Comparison of ENCODE assay signal across 9 cellular contexts in the genomic region with DNA sequence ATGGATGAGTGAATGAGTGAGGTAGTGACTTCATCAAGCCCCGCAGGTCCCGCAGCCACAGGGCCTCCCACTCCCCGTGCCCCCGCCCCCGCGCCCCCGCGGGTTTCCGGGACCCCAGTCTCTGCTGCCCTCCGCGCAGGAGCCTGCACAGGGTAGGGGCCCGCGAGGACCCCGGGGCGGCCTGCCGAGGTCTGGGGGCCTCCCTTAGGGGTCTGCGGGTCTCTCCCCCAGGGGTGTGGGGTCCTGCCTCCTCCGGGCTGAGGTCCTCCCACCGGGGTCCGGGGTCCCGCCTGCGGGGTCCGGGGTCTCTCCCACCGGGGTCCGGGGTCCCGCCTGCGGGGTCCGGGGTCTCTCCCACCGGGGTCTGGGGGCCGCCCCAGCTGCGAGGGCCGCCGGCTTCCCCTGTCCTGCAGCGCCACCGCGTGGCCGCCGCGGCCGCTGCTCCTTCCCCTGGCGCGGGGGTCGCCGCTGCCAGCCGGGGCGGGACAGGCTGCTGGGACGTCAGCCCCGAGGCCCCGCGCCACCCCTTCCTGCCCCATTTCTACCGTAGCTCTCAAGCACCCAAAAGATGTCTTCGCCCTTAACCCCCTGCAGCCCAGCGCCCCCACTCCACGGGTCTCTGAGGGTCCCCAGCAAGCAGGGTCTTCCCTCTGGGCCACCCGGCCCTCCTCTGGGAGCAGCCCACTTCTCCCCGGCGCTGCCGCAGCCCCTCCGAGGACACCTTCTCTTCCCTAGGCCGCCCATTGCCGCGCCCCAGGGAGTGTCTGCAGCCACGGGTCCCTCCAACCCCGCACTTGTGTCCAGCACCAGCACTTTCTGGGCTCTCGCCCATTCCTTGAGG. TPM values are rescaled to one million over a fixed set of nuclear protein-coding genes. Genes with fewer than 3 reads are reported as not detected.
A peak's percentile ranks its signal among the peaks of the same experiment; 100 is the strongest.
DNase-seq lines count a peak whose midpoint lies in the region; ATAC-seq and TF ChIP-seq lines count a peak whose summit lies in the region.
"Had no signal": no experiment of that assay in that cellular context is flagged by ENCODE, and none has a peak within 500 bp of the region (broad histone marks: within the 10 kb centered on the region; RNA-seq: fewer than 3 reads in every experiment).

No MANE protein-coding gene starts in this region.

- no peaks in the 10 kb centered on the region for H3K9me3 Mint-ChIP-seq in endothelial cell (ENCODE audit: unreplicated experiment)
- H3K9me3 Mint-ChIP-seq: central memory CD8-positive, alpha-beta T cell had no signal

- no peak overlapping the region for H3K27ac Mint-ChIP-seq in endothelial cell (ENCODE audit: unreplicated experiment)

- ATAC-seq in omental fat pad (ENCODE audit: low FRiP score) (peak; percentile 1), HG03175 (IDR thresholded peaks at IDR 0.05; ENCODE audit: unreplicated experiment) (no peak)

- TF ChIP-seq CTCF in WI38 (IDR thresholded peaks at IDR 0.05; ENCODE audit: low read depth, low read length) (peak; percentile 32), endothelial cell (IDR thresholded peaks at IDR 0.05; ENCODE audit: unreplicated experiment) (peak; percentile 92), omental fat pad (IDR thresholded peaks at IDR 0.05) (peak in 2 of 3 donors; percentile 71 to 82)

- peak overlapping the region; percentile 38 for H3K4me3 ChIP-seq in WI38 (ENCODE audit: low read depth, low read length)

- no peaks in the 10 kb centered on the region for H3K36me3 Mint-ChIP-seq in endothelial cell (ENCODE audit: low read depth, unreplicated experiment)

- H3K27me3 Mint-ChIP-seq in endothelial cell (ENCODE audit: unreplicated experiment): peaks cover 3% of the 10 kb centered on the region

- H3K4me1 Mint-ChIP-seq in endothelial cell (ENCODE audit: unreplicated experiment): peaks cover 5% of the 10 kb centered on the region

- peak overlapping the region; percentile 70 for H3K4me3 Mint-ChIP-seq in endothelial cell (ENCODE audit: unreplicated experiment)
- H3K4me3 Mint-ChIP-seq: central memory CD8-positive, alpha-beta T cell had no signal

- DNase-seq in stimulated activated CD4-positive, alpha-beta T cell treated with anti-CD3 and anti-CD28 coated beads, Interleukin-12 subunit alpha, Interleukin-12 subunit beta, amount 100 ng/mL, for 4 hours: peak; percentile 50
- DNase-seq in stimulated activated CD4-positive, alpha-beta T cell treated with anti-CD3 and anti-CD28 coated beads, Interleukin-4, amount 100 ng/mL, for 24 hours: no peak
- peak; percentile 73 for DNase-seq in endothelial cell (ENCODE audit: low spot score)
- DNase-seq in omental fat pad (ENCODE audit: low spot score): no peak
- no peak for DNase-seq in NOMO-1 treated with DMSO at 0.1 percent for 48 hours (lab: John Stamatoyannopoulos, UW; ENCODE audit: unreplicated experiment)
- DNase-seq in NCI-H2107 (lab: John Stamatoyannopoulos, UW): no peak

RNA-seq across cellular contexts. Expression of a gene that starts 10.4 kb away (rescaled TPM):
- total RNA-seq in endothelial cell (ENCODE audit: unreplicated experiment): 34.3 TPM
- total RNA-seq in omental fat pad: 10 to 100 TPM; 13.5 to 23.2 (median 16.8) TPM

RNA-seq across cellular contexts. Expression of a gene that starts 53.7 kb away (rescaled TPM):
- total RNA-seq in endothelial cell (ENCODE audit: unreplicated experiment) (67.8 TPM), omental fat pad (10 to 100 TPM; 15.9 to 50.2 (median 36.4) TPM)

Comparison
In these comparisons a context has a peak if more than half of its experiments do, and no peak if none do; other contexts are left out.
1. DNase-seq: peak in stimulated activated CD4-positive, alpha-beta T cell treated with anti-CD3 and anti-CD28 coated beads, Interleukin-12 subunit alpha, Interleukin-12 subunit beta, amount 100 ng/mL, for 4 hours (single experiment) and endothelial cell (single experiment); none in stimulated activated CD4-positive, alpha-beta T cell treated with anti-CD3 and anti-CD28 coated beads, Interleukin-4, amount 100 ng/mL, for 24 hours (single experiment), omental fat pad (single experiment), NOMO-1 treated with DMSO at 0.1 percent for 48 hours (single experiment) and NCI-H2107 (single experiment).
2. CTCF ChIP-seq: peak in every context shown above with its lines; median percentile 92 in endothelial cell; 76 in omental fat pad; 32 in WI38.